21 cellular contexts compared by ENCODE assay signal in genomic region chr17:18240449-18240848, GRCh38.
"Had no signal": no experiment of that assay in that cellular context is flagged by ENCODE, and none has a peak within 500 bp of the region (broad histone marks: within the 10 kb centered on the region; RNA-seq: fewer than 3 reads in every experiment).

No MANE protein-coding gene starts in this region.

- FAIRE-seq: K562 had no signal

- H3K4me3 Mint-ChIP-seq: IgD-negative memory B cell had no signal

- H3K27ac Mint-ChIP-seq: IgD-negative memory B cell had no signal

- H3K27me3 Mint-ChIP-seq: IgD-negative memory B cell had no signal

- H3K4me2 ChIP-seq: KMS-11, SK-N-SH had no signal

- H3K4me1 Mint-ChIP-seq: IgD-negative memory B cell had no signal

- H3K9ac ChIP-seq: KMS-11, SK-N-SH had no signal

- H3K9me3 Mint-ChIP-seq: IgD-negative memory B cell had no signal

- H3K9me3 ChIP-seq: SK-N-SH had no signal

- H3K4me3 ChIP-seq: K562 had no signal

- ATAC-seq: K562, Right ventricle myocardium inferior had no signal

- DNase-seq: Kasumi-1, MM.1S, NCI-H1092 treated with DMSO at 0.1 percent for 48 hours, NCI-H1436, NCI-H187, NCI-H2029, NCI-H2081 treated with DMSO at 0.1 percent for 48 hours, NCI-H2171, NCI-H226, NCI-H446, NCI-H510A, NCI-H524 treated with DMSO at 0.1 percent for 48 hours, NCI-H69, NCI-H774, SK-N-SH, SW 1271 had no signal

- H3K27ac ChIP-seq: HL-60, KMS-11 had no signal
